Comparison of ENCODE assay signal across 26 cellular contexts in the genomic region with DNA sequence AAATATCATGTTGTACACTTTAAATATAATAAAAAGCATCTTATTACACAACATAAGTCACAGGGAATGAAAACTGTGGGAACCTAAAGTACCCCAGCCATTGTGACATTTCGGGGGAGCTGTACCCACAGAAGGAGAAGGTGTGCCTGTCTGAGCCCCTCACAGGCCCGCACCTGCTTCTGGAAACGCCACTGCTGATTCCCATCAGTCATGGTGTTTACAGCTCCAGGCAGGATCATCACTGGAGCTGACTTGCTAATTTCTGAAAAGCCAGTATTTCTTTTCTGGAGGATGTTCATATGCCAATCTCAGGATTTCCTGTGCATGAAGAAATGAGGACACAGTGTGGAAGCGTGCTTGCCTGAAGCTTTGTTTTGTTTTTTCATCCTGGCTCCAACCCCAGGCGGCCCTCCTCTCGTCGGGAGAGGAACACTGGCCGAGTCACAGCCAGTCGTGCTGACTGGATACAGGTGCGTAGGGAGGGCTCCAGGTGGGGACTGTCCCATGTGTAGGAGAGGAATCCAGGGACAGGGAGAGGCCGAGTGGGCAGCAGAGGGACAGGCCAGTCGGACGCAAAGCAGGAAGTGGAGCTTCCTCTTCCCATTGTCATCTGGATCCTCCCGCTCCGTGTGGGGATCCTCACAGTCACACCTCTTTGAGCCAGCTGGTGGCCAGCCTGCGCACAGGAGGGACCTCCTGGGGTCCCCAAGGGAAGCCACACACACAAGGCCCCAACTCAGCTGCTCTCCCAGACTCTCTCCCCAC. TPM values are rescaled to one million over a fixed set of nuclear protein-coding genes. Genes with fewer than 3 reads are reported as not detected.
"Had no signal": no experiment of that assay in that cellular context is flagged by ENCODE, and none has a peak within 500 bp of the region (broad histone marks: within the 10 kb centered on the region; RNA-seq: fewer than 3 reads in every experiment).

No MANE protein-coding gene starts in this region.

- H3K9ac ChIP-seq: KMS-11, SK-N-SH had no signal

- H3K4me2 ChIP-seq: KMS-11, SK-N-SH had no signal

- H3K36me3 Mint-ChIP-seq: activated naive CD4-positive, alpha-beta T cell treated with anti-CD3 and anti-CD28 coated beads, Interleukin-2, amount 50 U/mL, for 24 hours had no signal

- H3K4me1 ChIP-seq: breast epithelium, SJCRH30 had no signal

- H3K9me3 Mint-ChIP-seq: activated CD8-positive, alpha-beta T cell treated with anti-CD3 and anti-CD28 coated beads for 36 hours; activated naive CD4-positive, alpha-beta T cell treated with anti-CD3 and anti-CD28 coated beads, Interleukin-2, amount 50 U/mL, for 24 hours; activated T-helper 1 cell treated with anti-CD3 and anti-CD28 coated beads, Interleukin-12 subunit alpha, Interleukin-12 subunit beta, Interleukin-2, Interleukin-4 antibody, amounts not matched to agents 30 ng/mL and 10 ng/mL and 1 ng/mL, durations not matched to agents 14 hours and 24 hours and 36 hours had no signal

- H3K4me3 ChIP-seq: breast epithelium, MG63, Peyer's patch, SJCRH30 had no signal

- H3K4me3 Mint-ChIP-seq: activated CD8-positive, alpha-beta T cell treated with anti-CD3 and anti-CD28 coated beads for 36 hours; activated naive CD4-positive, alpha-beta T cell treated with anti-CD3 and anti-CD28 coated beads, Interleukin-2, amount 50 U/mL, for 24 hours; activated T-helper 1 cell treated with anti-CD3 and anti-CD28 coated beads, Interleukin-12 subunit alpha, Interleukin-12 subunit beta, Interleukin-2, Interleukin-4 antibody, amounts not matched to agents 30 ng/mL and 10 ng/mL and 1 ng/mL, durations not matched to agents 14 hours and 24 hours and 36 hours had no signal

- H3K27ac ChIP-seq: breast epithelium, KMS-11, Peyer's patch, RWPE1, SJCRH30 had no signal

- H3K36me3 ChIP-seq: breast epithelium, MG63, Peyer's patch, SJCRH30 had no signal

- H3K9me3 ChIP-seq: breast epithelium, MG63, Peyer's patch, SJCRH30, SK-N-SH had no signal

- H3K27ac Mint-ChIP-seq: activated CD8-positive, alpha-beta T cell treated with anti-CD3 and anti-CD28 coated beads for 36 hours; activated naive CD4-positive, alpha-beta T cell treated with anti-CD3 and anti-CD28 coated beads, Interleukin-2, amount 50 U/mL, for 24 hours; activated T-helper 1 cell treated with anti-CD3 and anti-CD28 coated beads, Interleukin-12 subunit alpha, Interleukin-12 subunit beta, Interleukin-2, Interleukin-4 antibody, amounts not matched to agents 30 ng/mL and 10 ng/mL and 1 ng/mL, durations not matched to agents 14 hours and 24 hours and 36 hours had no signal

- DNase-seq: activated CD4-positive, alpha-beta T cell treated with anti-CD3 and anti-CD28 coated beads for 4 hours; activated CD8-positive, alpha-beta memory T cell treated with anti-CD3 and anti-CD28 coated beads, Interleukin-2, amount 50 U/mL, for 4 hours; activated CD8-positive, alpha-beta T cell treated with anti-CD3 and anti-CD28 coated beads for 36 hours; activated effector memory CD4-positive, alpha-beta T cell treated with Interleukin-2 at 50 U/mL for 16 hours; activated naive CD4-positive, alpha-beta T cell; activated T-cell treated with anti-CD3 and anti-CD28 coated beads, Interleukin-2, amount 50 U/mL, for 1 hour; aorta; caudate nucleus; MG63; MV-4-11; NCI-H1092 treated with DMSO at 0.1 percent for 48 hours; NCI-H1417 treated with DMSO at 0.1 percent for 48 hours; NCI-H1694; NCI-H2029; NCI-H446; NCI-H524; Right ventricle myocardium superior; SJCRH30; SK-N-SH; T-helper 1 cell had no signal

RNA-seq across cellular contexts. Expression of a gene that starts 4.2 kb away (rescaled TPM):
- polyA plus RNA-seq: SK-N-SH had no signal
